Comparison of ENCODE assay signal across 1 cellular context in the genomic region with DNA sequence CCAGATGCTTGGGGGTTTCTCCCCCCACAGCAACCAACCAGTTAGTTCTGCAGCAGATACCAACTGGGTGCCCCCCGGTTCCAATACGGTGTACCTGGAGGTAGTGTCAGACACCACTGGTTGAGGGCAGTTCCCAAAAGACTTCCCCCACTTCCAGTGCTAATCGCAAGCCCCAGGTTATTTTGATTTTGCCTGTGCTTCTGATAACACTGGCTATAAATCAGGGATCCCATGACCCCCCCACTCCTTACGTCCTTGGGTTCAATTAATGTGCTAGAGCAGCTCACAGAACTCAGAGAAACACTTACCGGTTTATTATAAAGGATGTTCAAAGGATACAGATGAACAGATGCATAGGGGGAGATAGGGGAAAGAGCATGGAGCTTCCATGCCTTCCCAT.
TF ChIP-seq lines count a peak whose summit lies in the region.

No MANE protein-coding gene starts in this region.

TF ChIP-seq in WTC11, 78 proteins besides CTCF, POLR2A, EP300 and RAD21:
- TF ChIP-seq EMX1 (CRISPR knock-in tag; IDR thresholded peaks at IDR 0.05), result no peak
- no peak for TF ChIP-seq ZNF263 (CRISPR knock-in tag; IDR thresholded peaks at IDR 0.05; ENCODE audit: low read depth)
- no peak for TF ChIP-seq IRF2 (CRISPR knock-in tag; IDR thresholded peaks at IDR 0.05; ENCODE audit: borderline replicate concordance, low read depth)
- TF ChIP-seq, protein P1, sequence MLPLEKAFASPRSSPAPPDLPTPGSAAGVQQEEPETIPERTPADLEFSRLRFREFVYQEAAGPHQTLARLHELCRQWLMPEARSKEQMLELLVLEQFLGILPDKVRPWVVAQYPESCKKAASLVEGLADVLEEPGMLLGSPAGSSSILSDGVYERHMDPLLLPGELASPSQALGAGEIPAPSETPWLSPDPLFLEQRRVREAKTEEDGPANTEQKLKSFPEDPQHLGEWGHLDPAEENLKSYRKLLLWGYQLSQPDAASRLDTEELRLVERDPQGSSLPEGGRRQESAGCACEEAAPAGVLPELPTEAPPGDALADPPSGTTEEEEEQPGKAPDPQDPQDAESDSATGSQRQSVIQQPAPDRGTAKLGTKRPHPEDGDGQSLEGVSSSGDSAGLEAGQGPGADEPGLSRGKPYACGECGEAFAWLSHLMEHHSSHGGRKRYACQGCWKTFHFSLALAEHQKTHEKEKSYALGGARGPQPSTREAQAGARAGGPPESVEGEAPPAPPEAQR (CRISPR knock-in tag; IDR thresholded peaks at IDR 0.05), result no peak
- TF ChIP-seq TP53 (CRISPR knock-in tag; IDR thresholded peaks at IDR 0.05), result no peak
- TF ChIP-seq ZNF416 (CRISPR knock-in tag; IDR thresholded peaks at IDR 0.05), result no peak
- TF ChIP-seq, protein P2, sequence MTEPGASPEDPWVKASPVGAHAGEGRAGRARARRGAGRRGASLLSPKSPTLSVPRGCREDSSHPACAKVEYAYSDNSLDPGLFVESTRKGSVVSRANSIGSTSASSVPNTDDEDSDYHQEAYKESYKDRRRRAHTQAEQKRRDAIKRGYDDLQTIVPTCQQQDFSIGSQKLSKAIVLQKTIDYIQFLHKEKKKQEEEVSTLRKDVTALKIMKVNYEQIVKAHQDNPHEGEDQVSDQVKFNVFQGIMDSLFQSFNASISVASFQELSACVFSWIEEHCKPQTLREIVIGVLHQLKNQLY (CRISPR knock-in tag; IDR thresholded peaks at IDR 0.05), result no peak
- TF ChIP-seq, protein P3, sequence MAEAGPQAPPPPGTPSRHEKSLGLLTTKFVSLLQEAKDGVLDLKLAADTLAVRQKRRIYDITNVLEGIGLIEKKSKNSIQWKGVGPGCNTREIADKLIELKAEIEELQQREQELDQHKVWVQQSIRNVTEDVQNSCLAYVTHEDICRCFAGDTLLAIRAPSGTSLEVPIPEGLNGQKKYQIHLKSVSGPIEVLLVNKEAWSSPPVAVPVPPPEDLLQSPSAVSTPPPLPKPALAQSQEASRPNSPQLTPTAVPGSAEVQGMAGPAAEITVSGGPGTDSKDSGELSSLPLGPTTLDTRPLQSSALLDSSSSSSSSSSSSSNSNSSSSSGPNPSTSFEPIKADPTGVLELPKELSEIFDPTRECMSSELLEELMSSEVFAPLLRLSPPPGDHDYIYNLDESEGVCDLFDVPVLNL (CRISPR knock-in tag; IDR thresholded peaks at IDR 0.05; ENCODE audit: borderline replicate concordance, low read depth), result no peak
- TF ChIP-seq, protein P4, sequence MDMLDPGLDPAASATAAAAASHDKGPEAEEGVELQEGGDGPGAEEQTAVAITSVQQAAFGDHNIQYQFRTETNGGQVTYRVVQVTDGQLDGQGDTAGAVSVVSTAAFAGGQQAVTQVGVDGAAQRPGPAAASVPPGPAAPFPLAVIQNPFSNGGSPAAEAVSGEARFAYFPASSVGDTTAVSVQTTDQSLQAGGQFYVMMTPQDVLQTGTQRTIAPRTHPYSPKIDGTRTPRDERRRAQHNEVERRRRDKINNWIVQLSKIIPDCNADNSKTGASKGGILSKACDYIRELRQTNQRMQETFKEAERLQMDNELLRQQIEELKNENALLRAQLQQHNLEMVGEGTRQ (CRISPR knock-in tag; IDR thresholded peaks at IDR 0.05), result no peak
- TF ChIP-seq ZNF423 (CRISPR knock-in tag; IDR thresholded peaks at IDR 0.05), result no peak
- no peak for TF ChIP-seq ESRRA (CRISPR knock-in tag; IDR thresholded peaks at IDR 0.05; ENCODE audit: borderline replicate concordance)
